ENCODE assay signal across 9 cellular contexts in genomic region chr5:77850536-77851228, GRCh38.
DNase-seq lines count a peak whose midpoint lies in the region; TF ChIP-seq lines count a peak whose summit lies in the region.
"Had no signal": no experiment of that assay in that cellular context is flagged by ENCODE, and none has a peak within 500 bp of the region (broad histone marks: within the 10 kb centered on the region; RNA-seq: fewer than 3 reads in every experiment).

No MANE protein-coding gene starts in this region.

- peaks cover 0 to 49% (median 0%) of the 10 kb centered on the region in 7 donors for H3K27me3 ChIP-seq in spleen (replicated peaks in 1 of 7)

- CTCF ChIA-PET in HEK293 (lab: Yijun Ruan, JAX): interaction anchor here (0.6 to 0.7 kb wide), 3 partner anchors 82 to 159 kb away, joined by 3 to 4 read pairs (median 3); no protein-coding TSS in a partner anchor

- H3K36me3 ChIP-seq in HEK293 (ENCODE audit: control insufficient read depth in 2 of 2, insufficient read depth in 1 of 2, low read length in 2 of 2): no peaks in the 10 kb centered on the region
- no peaks in the 10 kb centered on the region for H3K36me3 ChIP-seq in spleen
- H3K36me3 ChIP-seq: HAP-1 had no signal

- H3K4me1 ChIP-seq in HEK293 (ENCODE audit: control insufficient read depth, insufficient read depth, low read length): peaks cover 3% of the 10 kb centered on the region; the same call in 1 of the 2 replicates
- peaks cover 3 to 28% (median 18%) of the 10 kb centered on the region in 6 donors for H3K4me1 ChIP-seq in spleen

- H3K9me3 ChIP-seq in HEK293 (ENCODE audit: control insufficient read depth, insufficient read depth, low read depth, low read length) (no peaks in the 10 kb centered on the region), spleen (no peaks in the 10 kb centered on the region)
- H3K9me3 ChIP-seq: HAP-1 had no signal

- H3K4me3 ChIP-seq in HEK293 (ENCODE audit: low read depth, low read length) (no peak overlapping the region), spleen (peak overlapping the region in 7 of 8 donors; percentile 49 to 79 (median 59))
- H3K4me3 ChIP-seq: HAP-1 had no signal

- WGBS in spleen, 5 donors: 73 to 88% (median 81%) methylated on average over 37 of the region's 37 CpGs

- no peak for TF ChIP-seq POLR2A in spleen (IDR thresholded peaks at IDR 0.05)

- DNase-seq in islet precursor cell (peak; percentile 86), spleen (no peak), NCI-H524 (lab: John Stamatoyannopoulos, UW) (no peak), SKM-1 treated with dmso at 0.1 percent for 144 hours (lab: John Stamatoyannopoulos, UW; ENCODE audit: unreplicated experiment) (no peak), cerebellar cortex (ENCODE audit: low spot score) (no peak)
- DNase-seq: stimulated activated CD4-positive, alpha-beta T cell treated with anti-CD3 and anti-CD28 coated beads, Interleukin-12 subunit alpha, Interleukin-12 subunit beta, amount 100 ng/mL, for 4 hours had no signal

- TF ChIP-seq CTCF in HEK293 (tag by site-specific recombination; IDR thresholded peaks at IDR 0.05) (no peak), spleen (IDR thresholded peaks at IDR 0.05 in 8 of 11, conservative IDR thresholded peaks at IDR 0.05 in 3 of 11) (no peak)

- POLR2A ChIA-PET in HEK293 (lab: Yijun Ruan, JAX): no interaction called here

- no peak overlapping the region for H3K27ac ChIP-seq in HEK293 (ENCODE audit: extremely low read depth, low read depth, low read length)
- H3K27ac ChIP-seq in angular gyrus (ENCODE audit: low read depth, low read length): peak overlapping the region; percentile 43
- H3K27ac ChIP-seq in spleen: peak overlapping the region in 2 of 8 donors; percentile 19 to 41

- intact Hi-C loops in spleen (cut with DNase I; ENCODE audit: low total_unique reads): no loop called here

TF ChIP-seq in HEK293, 187 proteins besides CTCF, POLR2A, EP300 and RAD21:
- TF ChIP-seq ZNF580 (tag by site-specific recombination; IDR thresholded peaks at IDR 0.05) (no peak), ZNF202 (tag by site-specific recombination; IDR thresholded peaks at IDR 0.05; ENCODE audit: borderline replicate concordance) (0 out of 2 replicates have a peak, but pooled peaks have one; percentile 51), ZNF175 (tag by site-specific recombination; IDR thresholded peaks at IDR 0.05) (no peak), ZNF555 (tag by site-specific recombination; conservative IDR thresholded peaks at IDR 0.05) (no peak), ZNF24 (tag by site-specific recombination; IDR thresholded peaks at IDR 0.05) (no peak), ZNF701 (tag by site-specific recombination; IDR thresholded peaks at IDR 0.05) (no peak)
- TF ChIP-seq, protein P1, sequence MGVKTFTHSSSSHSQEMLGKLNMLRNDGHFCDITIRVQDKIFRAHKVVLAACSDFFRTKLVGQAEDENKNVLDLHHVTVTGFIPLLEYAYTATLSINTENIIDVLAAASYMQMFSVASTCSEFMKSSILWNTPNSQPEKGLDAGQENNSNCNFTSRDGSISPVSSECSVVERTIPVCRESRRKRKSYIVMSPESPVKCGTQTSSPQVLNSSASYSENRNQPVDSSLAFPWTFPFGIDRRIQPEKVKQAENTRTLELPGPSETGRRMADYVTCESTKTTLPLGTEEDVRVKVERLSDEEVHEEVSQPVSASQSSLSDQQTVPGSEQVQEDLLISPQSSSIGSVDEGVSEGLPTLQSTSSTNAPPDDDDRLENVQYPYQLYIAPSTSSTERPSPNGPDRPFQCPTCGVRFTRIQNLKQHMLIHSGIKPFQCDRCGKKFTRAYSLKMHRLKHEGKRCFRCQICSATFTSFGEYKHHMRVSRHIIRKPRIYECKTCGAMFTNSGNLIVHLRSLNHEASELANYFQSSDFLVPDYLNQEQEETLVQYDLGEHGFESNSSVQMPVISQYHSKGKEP (tag by site-specific recombination; IDR thresholded peaks at IDR 0.05): peak; percentile 28; the same call in 1 of the 2 replicates
